In genomic region chr2:12017499-12018185, GRCh38 we compare ENCODE assay signal across 20 cellular contexts.
"Had no signal": no experiment of that assay in that cellular context is flagged by ENCODE, and none has a peak within 500 bp of the region (broad histone marks: within the 10 kb centered on the region; RNA-seq: fewer than 3 reads in every experiment).

No MANE protein-coding gene starts in this region.

- H3K36me3 ChIP-seq: gastrocnemius medialis, lower lobe of right lung, neutrophil, right lobe of liver, tibial nerve, upper lobe of right lung, vagina had no signal

- DNase-seq: effector memory CD4-positive, alpha-beta T cell; gastrocnemius medialis; kidney; left cardiac atrium; left ventricle myocardium inferior; lower lobe of right lung; midbrain; psoas muscle; retina; right lobe of liver; stimulated activated CD4-positive, alpha-beta T cell treated with anti-CD3 and anti-CD28 coated beads, Interleukin-4, amount 100 ng/mL, for 24 hours; stimulated activated naive B cell treated with anti-CD40 and anti-IgM and Interleukin-4, amounts not matched to agents 10 μg/mL and 1 μg/mL and 100 μg/mL, for 72 hours; stimulated activated naive CD8-positive, alpha-beta T cell treated with anti-CD3 and anti-CD28 coated beads, Interleukin-15, amount 100 ng/mL, for 72 hours; testis; upper lobe of right lung had no signal

- ATAC-seq: esophagus mucosa; gastrocnemius medialis; left cardiac atrium; lower lobe of right lung; psoas muscle; right lobe of liver; stimulated activated naive B cell treated with anti-CD40 and anti-IgM and Interleukin-4, amounts not matched to agents 10 μg/mL and 1 μg/mL and 100 μg/mL, for 72 hours; stimulated activated naive CD8-positive, alpha-beta T cell treated with anti-CD3 and anti-CD28 coated beads, Interleukin-15, amount 100 ng/mL, for 72 hours; upper lobe of right lung had no signal

- H3K27ac ChIP-seq: gastrocnemius medialis, left ventricle myocardium inferior, lower lobe of right lung, neutrophil, psoas muscle, right lobe of liver, testis, tibial nerve, upper lobe of right lung, vagina had no signal

- H3K27me3 ChIP-seq: gastrocnemius medialis, right lobe of liver, testis, tibial nerve, upper lobe of right lung, vagina had no signal

- H3K9me3 ChIP-seq: psoas muscle, testis, vagina had no signal

- H3K4me3 Mint-ChIP-seq: memory B cell; stimulated activated naive B cell treated with anti-CD40 and anti-IgM and Interleukin-4, amounts not matched to agents 10 μg/mL and 1 μg/mL and 100 μg/mL, for 72 hours; stimulated activated naive CD8-positive, alpha-beta T cell treated with anti-CD3 and anti-CD28 coated beads, Interleukin-15, amount 100 ng/mL, for 72 hours had no signal

- H3K4me1 ChIP-seq: gastrocnemius medialis, left ventricle myocardium inferior, lower lobe of right lung, psoas muscle, right lobe of liver, testis, tibial nerve, upper lobe of right lung, vagina had no signal

- H3K4me3 ChIP-seq: gastrocnemius medialis, left ventricle myocardium inferior, lower lobe of right lung, psoas muscle, right lobe of liver, testis, tibial nerve, upper lobe of right lung, vagina had no signal

- H3K27me3 Mint-ChIP-seq: memory B cell; stimulated activated naive B cell treated with anti-CD40 and anti-IgM and Interleukin-4, amounts not matched to agents 10 μg/mL and 1 μg/mL and 100 μg/mL, for 72 hours had no signal

- H3K27ac Mint-ChIP-seq: memory B cell; stimulated activated naive B cell treated with anti-CD40 and anti-IgM and Interleukin-4, amounts not matched to agents 10 μg/mL and 1 μg/mL and 100 μg/mL, for 72 hours; stimulated activated naive CD8-positive, alpha-beta T cell treated with anti-CD3 and anti-CD28 coated beads, Interleukin-15, amount 100 ng/mL, for 72 hours had no signal
